ENCODE assay signal across 16 cellular contexts in genomic region chr12:34604631-34605509, GRCh38.
DNase-seq lines count a peak whose midpoint lies in the region; ATAC-seq and TF ChIP-seq lines count a peak whose summit lies in the region.
"Had no signal": no experiment of that assay in that cellular context is flagged by ENCODE, and none has a peak within 500 bp of the region (broad histone marks: within the 10 kb centered on the region; RNA-seq: fewer than 3 reads in every experiment).

No MANE protein-coding gene starts in this region.

- no peak overlapping the region for H3K27ac ChIP-seq in upper lobe of right lung
- H3K27ac ChIP-seq: BLaER1, PC-9 had no signal

- no peak for TF ChIP-seq CTCF in chondrocyte (IDR thresholded peaks at IDR 0.05)
- no peak for TF ChIP-seq CTCF in mucosa of descending colon (IDR thresholded peaks at IDR 0.05)
- no peak for TF ChIP-seq CTCF in upper lobe of right lung (IDR thresholded peaks at IDR 0.05)

- H3K36me3 ChIP-seq in mucosa of descending colon (ENCODE audit: low read depth) (no peaks in the 10 kb centered on the region), upper lobe of right lung (no peaks in the 10 kb centered on the region)
- H3K36me3 ChIP-seq: BLaER1 had no signal

- H3K9me3 Mint-ChIP-seq in chondrocyte (ENCODE audit: low read depth): peaks cover 46% of the 10 kb centered on the region

- no peak for ATAC-seq in Right ventricle myocardium superior (ENCODE audit: poor library complexity)
- ATAC-seq in Right ventricle myocardium inferior: no peak
- no peak for ATAC-seq in mucosa of descending colon
- no peak for ATAC-seq in upper lobe of right lung
- ATAC-seq in HG02623 (IDR thresholded peaks at IDR 0.05; ENCODE audit: unreplicated experiment): no peak
- ATAC-seq in HG03280 (IDR thresholded peaks at IDR 0.05; ENCODE audit: unreplicated experiment): no peak
- ATAC-seq: CD8-positive, alpha-beta T cell; GM23338 had no signal

- no peaks in the 10 kb centered on the region for H3K4me1 Mint-ChIP-seq in chondrocyte (ENCODE audit: low read depth)
- H3K4me1 Mint-ChIP-seq: GM23338 had no signal

- no peak overlapping the region for H3K4me3 Mint-ChIP-seq in chondrocyte (ENCODE audit: unreplicated experiment)
- H3K4me3 Mint-ChIP-seq: CD8-positive, alpha-beta T cell; GM23338 had no signal

- H3K9me3 ChIP-seq in mucosa of descending colon: peaks cover 86% of the 10 kb centered on the region
- peaks cover 11% of the 10 kb centered on the region for H3K9me3 ChIP-seq in upper lobe of right lung

- H3K27me3 ChIP-seq in upper lobe of right lung: no peaks in the 10 kb centered on the region
- H3K27me3 ChIP-seq: BLaER1 had no signal

- no peaks in the 10 kb centered on the region for H3K27me3 Mint-ChIP-seq in chondrocyte (ENCODE audit: low read depth)

- H3K36me3 Mint-ChIP-seq in chondrocyte (ENCODE audit: low read depth): no peaks in the 10 kb centered on the region
- H3K36me3 Mint-ChIP-seq: CD8-positive, alpha-beta T cell had no signal

- DNase-seq in Right ventricle myocardium superior: peak; percentile 18
- DNase-seq in Right ventricle myocardium inferior (ENCODE audit: missing footprints): no peak
- peak; percentile 57 for DNase-seq in chondrocyte (ENCODE audit: low spot score)
- DNase-seq in mucosa of descending colon: peak in 2 of 3 donors; percentile 12 to 17
- peak; percentile 46 for DNase-seq in upper lobe of right lung
- no peak for DNase-seq in AML-193 (lab: John Stamatoyannopoulos, UW)
- DNase-seq: CD8-positive, alpha-beta T cell; NCI-H1092; NCI-H2081 treated with DMSO at 0.1 percent for 48 hours; NCI-H510A; NCI-H774; PC-9 had no signal

- H3K4me1 ChIP-seq in mucosa of descending colon (ENCODE audit: low read depth) (no peaks in the 10 kb centered on the region), upper lobe of right lung (no peaks in the 10 kb centered on the region)
- H3K4me1 ChIP-seq: BLaER1 had no signal

- H3K4me3 ChIP-seq in mucosa of descending colon (no peak overlapping the region), upper lobe of right lung (no peak overlapping the region)
- H3K4me3 ChIP-seq: BLaER1, GM23338, PC-9 had no signal

- intact Hi-C loops in Right ventricle myocardium superior (cut with DNase I): no loop called here
- intact Hi-C loops in Right ventricle myocardium inferior (cut with DNase I): no loop called here
- intact Hi-C loops in mucosa of descending colon (cut with DNase I, micrococcal nuclease): no loop called here
- intact Hi-C loops in upper lobe of right lung (cut with DNase I): no loop called here

- no peak overlapping the region for H3K27ac Mint-ChIP-seq in chondrocyte (ENCODE audit: unreplicated experiment)
- H3K27ac Mint-ChIP-seq: CD8-positive, alpha-beta T cell; GM23338 had no signal

Comparison
In these comparisons a context has a peak if more than half of its experiments do, and no peak if none do; other contexts are left out.
1. DNase-seq: peak in Right ventricle myocardium superior (single experiment), chondrocyte (single experiment), mucosa of descending colon (2 of 3) and upper lobe of right lung (single experiment); none in Right ventricle myocardium inferior (single experiment) and AML-193 (0 of 2).